In the genomic region with DNA sequence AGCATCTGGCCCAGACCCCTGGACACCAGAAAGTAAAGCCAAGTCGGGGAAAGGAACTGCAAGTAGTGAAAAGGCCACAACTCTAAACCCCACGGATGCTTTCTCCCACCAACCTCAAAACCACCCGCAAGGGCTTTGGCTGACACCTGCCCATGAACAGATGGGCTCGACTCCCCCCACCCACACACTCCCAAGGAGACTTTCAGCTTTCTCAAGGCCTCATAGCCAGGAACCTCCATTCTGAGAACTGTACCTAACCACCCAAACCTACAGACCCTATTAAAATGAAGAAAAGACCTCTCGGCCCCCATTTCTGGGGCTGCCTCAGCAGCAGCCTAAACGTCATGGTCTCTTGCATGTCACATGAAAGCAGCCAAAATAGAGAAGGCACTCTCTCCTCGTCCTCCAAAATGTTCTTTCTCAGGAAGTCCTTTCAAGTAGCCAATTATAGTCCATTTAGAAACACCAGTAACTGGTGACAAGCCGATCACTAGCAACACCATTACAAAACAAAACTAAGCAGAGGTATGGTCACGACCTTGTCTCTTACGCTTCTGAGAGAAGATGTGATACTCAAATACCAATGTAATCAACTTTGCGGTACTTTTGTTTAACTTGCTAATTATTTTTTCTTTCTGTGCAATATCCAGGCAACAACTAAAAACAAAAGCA, we compare ENCODE assay signal across 1 cellular context.
TF ChIP-seq lines count a peak whose summit lies in the region.

No MANE protein-coding gene starts in this region.

TF ChIP-seq in GM23338, 12 proteins besides CTCF, POLR2A, EP300 and RAD21 (continued from another document):
- TF ChIP-seq, protein P1, sequence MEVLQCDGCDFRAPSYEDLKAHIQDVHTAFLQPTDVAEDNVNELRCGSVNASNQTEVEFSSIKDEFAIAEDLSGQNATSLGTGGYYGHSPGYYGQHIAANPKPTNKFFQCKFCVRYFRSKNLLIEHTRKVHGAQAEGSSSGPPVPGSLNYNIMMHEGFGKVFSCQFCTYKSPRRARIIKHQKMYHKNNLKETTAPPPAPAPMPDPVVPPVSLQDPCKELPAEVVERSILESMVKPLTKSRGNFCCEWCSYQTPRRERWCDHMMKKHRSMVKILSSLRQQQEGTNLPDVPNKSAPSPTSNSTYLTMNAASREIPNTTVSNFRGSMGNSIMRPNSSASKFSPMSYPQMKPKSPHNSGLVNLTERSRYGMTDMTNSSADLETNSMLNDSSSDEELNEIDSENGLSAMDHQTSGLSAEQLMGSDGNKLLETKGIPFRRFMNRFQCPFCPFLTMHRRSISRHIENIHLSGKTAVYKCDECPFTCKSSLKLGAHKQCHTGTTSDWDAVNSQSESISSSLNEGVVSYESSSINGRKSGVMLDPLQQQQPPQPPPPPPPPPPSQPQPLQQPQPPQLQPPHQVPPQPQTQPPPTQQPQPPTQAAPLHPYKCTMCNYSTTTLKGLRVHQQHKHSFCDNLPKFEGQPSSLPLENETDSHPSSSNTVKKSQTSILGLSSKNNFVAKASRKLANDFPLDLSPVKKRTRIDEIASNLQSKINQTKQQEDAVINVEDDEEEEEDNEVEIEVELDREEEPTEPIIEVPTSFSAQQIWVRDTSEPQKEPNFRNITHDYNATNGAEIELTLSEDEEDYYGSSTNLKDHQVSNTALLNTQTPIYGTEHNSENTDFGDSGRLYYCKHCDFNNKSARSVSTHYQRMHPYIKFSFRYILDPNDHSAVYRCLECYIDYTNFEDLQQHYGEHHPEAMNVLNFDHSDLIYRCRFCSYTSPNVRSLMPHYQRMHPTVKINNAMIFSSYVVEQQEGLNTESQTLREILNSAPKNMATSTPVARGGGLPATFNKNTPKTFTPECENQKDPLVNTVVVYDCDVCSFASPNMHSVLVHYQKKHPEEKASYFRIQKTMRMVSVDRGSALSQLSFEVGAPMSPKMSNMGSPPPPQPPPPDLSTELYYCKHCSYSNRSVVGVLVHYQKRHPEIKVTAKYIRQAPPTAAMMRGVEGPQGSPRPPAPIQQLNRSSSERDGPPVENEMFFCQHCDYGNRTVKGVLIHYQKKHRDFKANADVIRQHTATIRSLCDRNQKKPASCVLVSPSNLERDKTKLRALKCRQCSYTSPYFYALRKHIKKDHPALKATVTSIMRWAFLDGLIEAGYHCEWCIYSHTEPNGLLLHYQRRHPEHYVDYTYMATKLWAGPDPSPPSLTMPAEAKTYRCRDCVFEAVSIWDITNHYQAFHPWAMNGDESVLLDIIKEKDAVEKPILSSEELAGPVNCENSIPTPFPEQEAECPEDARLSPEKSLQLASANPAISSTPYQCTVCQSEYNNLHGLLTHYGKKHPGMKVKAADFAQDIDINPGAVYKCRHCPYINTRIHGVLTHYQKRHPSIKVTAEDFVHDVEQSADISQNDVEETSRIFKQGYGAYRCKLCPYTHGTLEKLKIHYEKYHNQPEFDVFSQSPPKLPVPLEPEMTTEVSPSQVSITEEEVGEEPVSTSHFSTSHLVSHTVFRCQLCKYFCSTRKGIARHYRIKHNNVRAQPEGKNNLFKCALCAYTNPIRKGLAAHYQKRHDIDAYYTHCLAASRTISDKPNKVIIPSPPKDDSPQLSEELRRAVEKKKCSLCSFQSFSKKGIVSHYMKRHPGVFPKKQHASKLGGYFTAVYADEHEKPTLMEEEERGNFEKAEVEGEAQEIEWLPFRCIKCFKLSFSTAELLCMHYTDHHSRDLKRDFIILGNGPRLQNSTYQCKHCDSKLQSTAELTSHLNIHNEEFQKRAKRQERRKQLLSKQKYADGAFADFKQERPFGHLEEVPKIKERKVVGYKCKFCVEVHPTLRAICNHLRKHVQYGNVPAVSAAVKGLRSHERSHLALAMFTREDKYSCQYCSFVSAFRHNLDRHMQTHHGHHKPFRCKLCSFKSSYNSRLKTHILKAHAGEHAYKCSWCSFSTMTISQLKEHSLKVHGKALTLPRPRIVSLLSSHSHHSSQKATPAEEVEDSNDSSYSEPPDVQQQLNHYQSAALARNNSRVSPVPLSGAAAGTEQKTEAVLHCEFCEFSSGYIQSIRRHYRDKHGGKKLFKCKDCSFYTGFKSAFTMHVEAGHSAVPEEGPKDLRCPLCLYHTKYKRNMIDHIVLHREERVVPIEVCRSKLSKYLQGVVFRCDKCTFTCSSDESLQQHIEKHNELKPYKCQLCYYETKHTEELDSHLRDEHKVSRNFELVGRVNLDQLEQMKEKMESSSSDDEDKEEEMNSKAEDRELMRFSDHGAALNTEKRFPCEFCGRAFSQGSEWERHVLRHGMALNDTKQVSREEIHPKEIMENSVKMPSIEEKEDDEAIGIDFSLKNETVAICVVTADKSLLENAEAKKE (CRISPR knock-in tag; IDR thresholded peaks at IDR 0.05), result no peak
